In genomic region chr16:70703041-70703834, GRCh38 we compare ENCODE assay signal across 1 cellular context.
TF ChIP-seq lines count a peak whose summit lies in the region.

No MANE protein-coding gene starts in this region.

TF ChIP-seq in SK-N-SH, 30 proteins besides CTCF, POLR2A, EP300 and RAD21 (continued from another document):
- no peak for TF ChIP-seq REST (IDR thresholded peaks at IDR 0.05; ENCODE audit: low read depth, low read length)
- no peak for TF ChIP-seq USF2 (IDR thresholded peaks at IDR 0.05; ENCODE audit: borderline replicate concordance, low read depth, low read length)
- TF ChIP-seq TCF12 (IDR thresholded peaks at IDR 0.05): peak; percentile 65; the same call in 1 of the 2 replicates
- TF ChIP-seq MXI1 (IDR thresholded peaks at IDR 0.05; ENCODE audit: low read depth, low read length): peak; percentile 20
- no peak for TF ChIP-seq RXRA (IDR thresholded peaks at IDR 0.05; ENCODE audit: borderline replicate concordance, low read depth)
- no peak for TF ChIP-seq SIN3A (IDR thresholded peaks at IDR 0.05; ENCODE audit: borderline replicate concordance, low read depth, low read length)
- TF ChIP-seq FOXJ3 (CRISPR knock-in tag; IDR thresholded peaks at IDR 0.05): no peak
- TF ChIP-seq ZBTB33 (IDR thresholded peaks at IDR 0.05; ENCODE audit: borderline replicate concordance, low read depth): no peak
- peak; percentile 20; the same call in 1 of the 2 replicates for TF ChIP-seq FOSL2 (IDR thresholded peaks at IDR 0.05; ENCODE audit: borderline replicate concordance, low read depth)
TF ChIP-seq in SK-N-SH: peak in this region for 7.
